8 cellular contexts compared by ENCODE assay signal in the genomic region with DNA sequence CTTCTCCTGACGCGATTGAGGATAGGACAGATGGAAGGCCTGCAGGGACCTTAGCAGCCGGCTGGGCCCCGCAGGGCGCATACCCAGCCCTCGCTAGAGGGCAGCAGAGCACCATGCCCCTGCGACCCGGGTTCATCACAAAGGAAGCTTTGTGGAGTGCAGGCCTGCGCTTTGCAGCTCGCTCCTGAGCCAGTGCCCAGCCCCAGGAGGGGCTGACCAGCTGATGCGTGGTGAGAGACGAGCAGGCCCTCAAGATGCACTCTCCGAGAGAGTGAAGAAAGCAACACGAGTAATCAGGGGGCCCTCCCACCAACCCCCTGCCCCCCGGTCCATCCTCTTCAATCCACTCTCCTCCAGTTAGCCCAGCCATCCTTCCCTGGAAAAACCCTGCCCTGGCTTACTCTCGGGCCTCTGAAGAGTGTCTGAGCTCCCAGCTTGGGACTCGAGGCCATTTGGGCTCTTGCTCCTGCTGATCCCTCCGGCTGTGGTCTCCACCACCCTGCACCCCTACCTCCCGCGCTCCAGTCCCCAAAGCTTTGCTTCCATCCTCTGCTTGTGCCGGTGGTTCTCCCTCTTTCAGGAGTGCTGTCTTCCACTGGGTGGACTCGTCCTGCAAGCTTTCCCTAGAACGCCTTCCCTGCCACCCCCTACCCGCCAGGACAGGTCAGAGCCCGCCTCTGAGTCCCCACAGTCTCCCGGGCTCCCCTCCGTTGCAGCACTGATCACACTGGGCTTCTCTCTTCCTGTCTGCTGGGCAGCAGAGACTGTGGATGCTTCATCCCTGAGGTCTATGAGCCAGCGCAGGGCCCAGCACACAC. TPM values are rescaled to one million over a fixed set of nuclear protein-coding genes. Genes with fewer than 3 reads are reported as not detected.
DNase-seq lines count a peak whose midpoint lies in the region; ATAC-seq and TF ChIP-seq lines count a peak whose summit lies in the region.

No MANE protein-coding gene starts in this region.

- H3K4me3 ChIP-seq in WI38 (ENCODE audit: low read depth, low read length), result no peak overlapping the region

- DNase-seq in CMK (ENCODE audit: low read depth) (peak; percentile 14), NCI-H2107 (lab: John Stamatoyannopoulos, UW) (peak; percentile 25), cerebellum (ENCODE audit: low spot score) (peak; percentile 86), kidney tubule cell (ENCODE audit: low spot score) (peak; percentile 87)
- peak; percentile 63 to 78 for DNase-seq in stimulated activated CD4-positive, alpha-beta T cell treated with anti-CD3 and anti-CD28 coated beads, Interleukin-2, amount 100 ng/mL, for 24 hours

- peak; percentile 99 for TF ChIP-seq CTCF in WI38 (IDR thresholded peaks at IDR 0.05; ENCODE audit: low read depth, low read length)

- ATAC-seq in GM21723 (IDR thresholded peaks at IDR 0.05; ENCODE audit: unreplicated experiment) (peak; percentile 73), HG03139 (IDR thresholded peaks at IDR 0.05; ENCODE audit: unreplicated experiment) (no peak)

RNA-seq across cellular contexts. Expression of a gene that starts 9.1 kb away (rescaled TPM):
- total RNA-seq in cerebellum, result 11.6 TPM

RNA-seq across cellular contexts. Expression of a gene that starts 30.1 kb away (rescaled TPM):
- not detected for total RNA-seq in cerebellum

RNA-seq across cellular contexts. Expression of a gene that starts 47.1 kb away (rescaled TPM):
- 15.5 TPM for total RNA-seq in cerebellum

Comparison
In these comparisons a context has a peak if more than half of its experiments do, and no peak if none do; other contexts are left out.
1. DNase-seq: peak in every context shown above with its lines; median percentile 87 in kidney tubule cell; 86 in cerebellum; 70 in stimulated activated CD4-positive, alpha-beta T cell treated with anti-CD3 and anti-CD28 coated beads, Interleukin-2, amount 100 ng/mL, for 24 hours; 25 in NCI-H2107; 14 in CMK.